In the genomic region with DNA sequence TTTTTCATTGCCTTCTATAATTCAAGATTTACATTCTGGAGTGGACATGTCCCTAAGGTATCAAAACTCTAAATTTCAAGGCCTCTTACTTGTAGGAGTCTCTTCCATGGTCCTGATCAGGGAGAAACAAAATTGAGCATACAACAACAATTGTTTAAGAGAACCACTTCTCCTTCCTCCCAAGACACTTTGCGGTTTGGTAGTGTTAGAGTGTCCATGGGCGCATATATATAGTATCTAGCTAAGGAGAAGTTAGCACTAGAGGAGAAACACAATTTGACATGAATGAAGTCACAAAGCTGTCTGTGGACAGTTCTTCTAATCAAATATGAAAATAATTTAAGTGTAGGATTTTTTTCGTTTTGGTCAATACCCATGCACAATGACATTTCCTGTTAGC, we compare ENCODE assay signal across 19 cellular contexts.
DNase-seq lines count a peak whose midpoint lies in the region; ATAC-seq lines count a peak whose summit lies in the region.
"Had no signal": no experiment of that assay in that cellular context is flagged by ENCODE, and none has a peak within 500 bp of the region (broad histone marks: within the 10 kb centered on the region; RNA-seq: fewer than 3 reads in every experiment).

No MANE protein-coding gene starts in this region.

- no peak for ATAC-seq in GM19351 (IDR thresholded peaks at IDR 0.05; ENCODE audit: unreplicated experiment)
- ATAC-seq in HG02623 (IDR thresholded peaks at IDR 0.05; ENCODE audit: unreplicated experiment), result no peak
- ATAC-seq: GM12878, HepG2 had no signal

- DNase-seq in Ammon's horn (ENCODE audit: low spot score) (peak; percentile 22), MV-4-11 (lab: John Stamatoyannopoulos, UW) (peak; percentile 72), medulla oblongata (ENCODE audit: extremely low spot score) (peak; percentile 58), superior temporal gyrus (ENCODE audit: extremely low spot score) (peak; percentile 19)
- DNase-seq: BE2C; C1 segment of cervical spinal cord; CD4-positive, CD25-positive, alpha-beta regulatory T cell; CD8-positive, alpha-beta memory T cell; COR-L47; DMS 273 treated with DMSO at 0.1 percent for 48 hours; DMS53; DND-41; EL; GM23248; HCEC 1CT had no signal

Comparison
In these comparisons a context has a peak if more than half of its experiments do, and no peak if none do; other contexts are left out.
1. DNase-seq: peak in every context shown above with its lines; median percentile 72 in MV-4-11; 58 in medulla oblongata; 22 in Ammon's horn; 19 in superior temporal gyrus.